10 cellular contexts compared by ENCODE assay signal in the genomic region with DNA sequence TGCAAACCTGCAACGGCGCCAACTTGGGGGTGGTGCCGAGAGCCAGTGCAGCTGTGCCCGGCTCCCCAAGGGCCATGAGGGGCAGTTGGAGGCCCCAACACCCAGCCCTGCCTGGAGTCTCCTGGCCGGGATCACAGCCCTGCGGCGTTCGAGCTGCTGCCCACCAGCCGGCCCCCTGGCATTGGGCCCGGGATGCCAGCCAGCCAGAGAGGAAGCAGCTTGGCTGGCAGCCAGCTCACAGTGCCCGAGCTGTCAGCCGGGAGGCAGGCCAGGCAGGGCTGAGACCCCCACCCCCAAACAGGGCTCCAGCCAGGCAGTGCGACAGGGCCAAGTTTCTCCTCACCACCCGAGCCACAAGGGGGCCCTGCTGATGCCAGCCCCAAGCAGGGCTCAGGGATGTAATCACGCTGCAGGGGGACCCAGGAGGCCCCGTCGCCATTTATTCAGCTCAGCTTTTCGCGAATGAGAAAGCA. TPM values are rescaled to one million over a fixed set of nuclear protein-coding genes. Genes with fewer than 3 reads are reported as not detected.
DNase-seq lines count a peak whose midpoint lies in the region; ATAC-seq and TF ChIP-seq lines count a peak whose summit lies in the region.
"Had no signal": no experiment of that assay in that cellular context is flagged by ENCODE, and none has a peak within 500 bp of the region (broad histone marks: within the 10 kb centered on the region; RNA-seq: fewer than 3 reads in every experiment).

No MANE protein-coding gene starts in this region.

- H3K4me3 ChIP-seq in DOHH2 (ENCODE audit: low read length), result no peak overlapping the region
- no peak overlapping the region for H3K4me3 ChIP-seq in brain microvascular endothelial cell (ENCODE audit: low read depth, low read length)
- H3K4me3 ChIP-seq in naive thymus-derived CD4-positive, alpha-beta T cell (ENCODE audit: low read length), result no peak overlapping the region

- H3K4me2 ChIP-seq in DOHH2 (ENCODE audit: low read length), result peak overlapping the region; percentile 42

- no peaks in the 10 kb centered on the region for H3K27me3 ChIP-seq in DOHH2 (ENCODE audit: control insufficient read depth, low read length)
- H3K27me3 ChIP-seq in brain microvascular endothelial cell (replicated peaks), result peaks cover 6% of the 10 kb centered on the region
- H3K27me3 ChIP-seq in naive thymus-derived CD4-positive, alpha-beta T cell (ENCODE audit: control insufficient read depth in 2 of 2, insufficient read depth in 2 of 2, low read length in 2 of 2), result no peaks in the 10 kb centered on the region

- H4K20me1 ChIP-seq in DOHH2 (ENCODE audit: control insufficient read depth, insufficient read depth, low read depth, low read length), result no peaks in the 10 kb centered on the region

- peak overlapping the region in 5 of 10 donors; percentile 2 to 63 (median 29) for H3K4me3 Mint-ChIP-seq in naive thymus-derived CD4-positive, alpha-beta T cell

- no peak for ATAC-seq in naive thymus-derived CD4-positive, alpha-beta T cell
- ATAC-seq in GM18861 (IDR thresholded peaks at IDR 0.05; ENCODE audit: unreplicated experiment) (no peak), GM19351 (IDR thresholded peaks at IDR 0.05; ENCODE audit: unreplicated experiment) (no peak)

- POLR2A ChIA-PET in naive thymus-derived CD4-positive, alpha-beta T cell (lab: Charles Lee), result interaction anchor here (0.6 to 2.4 kb wide), 7 partner anchors 8 to 129 kb away, joined by 3 to 8 read pairs (median 3); no protein-coding TSS in a partner anchor

- H3K27ac Mint-ChIP-seq in naive thymus-derived CD4-positive, alpha-beta T cell, result peak overlapping the region in 8 of 9 donors; percentile 36 to 95 (median 90)

- H3K9me3 ChIP-seq in DOHH2 (ENCODE audit: control insufficient read depth, insufficient read depth, low read length), result no peaks in the 10 kb centered on the region
- H3K9me3 ChIP-seq in naive thymus-derived CD4-positive, alpha-beta T cell (ENCODE audit: control insufficient read depth in 2 of 3, low read length in 3 of 3), result no peaks in the 10 kb centered on the region

- TF ChIP-seq CTCF in DOHH2 (IDR thresholded peaks at IDR 0.05; ENCODE audit: low read depth, low read length, poor library complexity, severe bottlenecking), result peak; percentile 60
- TF ChIP-seq CTCF in brain microvascular endothelial cell (IDR thresholded peaks at IDR 0.05; ENCODE audit: low read depth, low read length, missing control alignments), result peak; percentile 40

- peaks cover 50 to 94% (median 79%) of the 10 kb centered on the region in 7 donors for H3K4me1 Mint-ChIP-seq in naive thymus-derived CD4-positive, alpha-beta T cell

- CTCF ChIA-PET in naive thymus-derived CD4-positive, alpha-beta T cell (lab: Charles Lee), result interaction anchor here (0.6 to 1.8 kb wide), 5 partner anchors 11 to 901 kb away, joined by 3 to 4 read pairs (median 3); no protein-coding TSS in a partner anchor

- H3K27ac ChIP-seq in DOHH2 (ENCODE audit: low read depth, low read length), result no peak overlapping the region
- H3K27ac ChIP-seq in brain microvascular endothelial cell, result no peak overlapping the region
- peak overlapping the region; percentile 39 for H3K27ac ChIP-seq in naive thymus-derived CD4-positive, alpha-beta T cell (ENCODE audit: low read depth, low read length)
- H3K27ac ChIP-seq: HL-60 had no signal

- in situ Hi-C loops in brain microvascular endothelial cell (cut with HindIII; ENCODE audit: low pct_ligation_motif_present, low sequenced_read_pairs), result no loop called here

- H3K79me2 ChIP-seq in DOHH2 (ENCODE audit: control insufficient read depth, low read length), result no peaks in the 10 kb centered on the region

- intact Hi-C loops in naive thymus-derived CD4-positive, alpha-beta T cell (cut with micrococcal nuclease), result loop anchor here in 1 of 2 donors (1.0 to 5.0 kb wide), 2 partner anchors 18 to 141 kb away; no protein-coding TSS in a partner anchor

- peak; percentile 72 for DNase-seq in NCI-H128 (lab: John Stamatoyannopoulos, UW; ENCODE audit: unreplicated experiment)
- no peak for DNase-seq in brain microvascular endothelial cell
- DNase-seq in naive thymus-derived CD4-positive, alpha-beta T cell, result peak in 4 of 9 donors; percentile 37 to 51 (median 44)
- DNase-seq in RKO (ENCODE audit: low spot score), result no peak
- DNase-seq in activated T-cell treated with anti-CD3 and anti-CD28 coated beads for 4 hours, result no peak
- DNase-seq: SW 1271 had no signal

- H3K36me3 ChIP-seq in DOHH2 (ENCODE audit: control insufficient read depth, low read length) (no peaks in the 10 kb centered on the region), brain microvascular endothelial cell (replicated peaks) (no peaks in the 10 kb centered on the region)
- H3K36me3 ChIP-seq in naive thymus-derived CD4-positive, alpha-beta T cell (ENCODE audit: control insufficient read depth in 2 of 3, insufficient read depth in 3 of 3, low read length in 3 of 3), result no peaks in the 10 kb centered on the region

- H3K4me1 ChIP-seq in DOHH2 (ENCODE audit: control insufficient read depth, low read length), result peaks cover 82% of the 10 kb centered on the region
- H3K4me1 ChIP-seq in naive thymus-derived CD4-positive, alpha-beta T cell (ENCODE audit: control insufficient read depth in 2 of 2, insufficient read depth in 2 of 2, low read length in 2 of 2), result peaks cover 23 to 69% of the 10 kb centered on the region in 2 donors

- H3K36me3 Mint-ChIP-seq in naive thymus-derived CD4-positive, alpha-beta T cell, result no peaks in the 10 kb centered on the region

- peaks cover 27% of the 10 kb centered on the region for H3F3A ChIP-seq in DOHH2 (ENCODE audit: control insufficient read depth, insufficient read depth)

- no peaks in the 10 kb centered on the region for H3K9me2 ChIP-seq in DOHH2 (replicated peaks; ENCODE audit: control insufficient read depth, low read length)

- H3K9me3 Mint-ChIP-seq in naive thymus-derived CD4-positive, alpha-beta T cell, result no peaks in the 10 kb centered on the region

- no peaks in the 10 kb centered on the region for H3K27me3 Mint-ChIP-seq in naive thymus-derived CD4-positive, alpha-beta T cell

RNA-seq across cellular contexts. Expression of a gene that starts 26.0 kb away (rescaled TPM):
- 10 to 100 TPM; 63.6 to 97.2 (median 78.1) TPM for total RNA-seq in naive thymus-derived CD4-positive, alpha-beta T cell
- 1 to 10 TPM; 3.3 to 3.8 TPM for polyA plus RNA-seq in naive thymus-derived CD4-positive, alpha-beta T cell
